Comparison of ENCODE assay signal across 20 cellular contexts in the genomic region with DNA sequence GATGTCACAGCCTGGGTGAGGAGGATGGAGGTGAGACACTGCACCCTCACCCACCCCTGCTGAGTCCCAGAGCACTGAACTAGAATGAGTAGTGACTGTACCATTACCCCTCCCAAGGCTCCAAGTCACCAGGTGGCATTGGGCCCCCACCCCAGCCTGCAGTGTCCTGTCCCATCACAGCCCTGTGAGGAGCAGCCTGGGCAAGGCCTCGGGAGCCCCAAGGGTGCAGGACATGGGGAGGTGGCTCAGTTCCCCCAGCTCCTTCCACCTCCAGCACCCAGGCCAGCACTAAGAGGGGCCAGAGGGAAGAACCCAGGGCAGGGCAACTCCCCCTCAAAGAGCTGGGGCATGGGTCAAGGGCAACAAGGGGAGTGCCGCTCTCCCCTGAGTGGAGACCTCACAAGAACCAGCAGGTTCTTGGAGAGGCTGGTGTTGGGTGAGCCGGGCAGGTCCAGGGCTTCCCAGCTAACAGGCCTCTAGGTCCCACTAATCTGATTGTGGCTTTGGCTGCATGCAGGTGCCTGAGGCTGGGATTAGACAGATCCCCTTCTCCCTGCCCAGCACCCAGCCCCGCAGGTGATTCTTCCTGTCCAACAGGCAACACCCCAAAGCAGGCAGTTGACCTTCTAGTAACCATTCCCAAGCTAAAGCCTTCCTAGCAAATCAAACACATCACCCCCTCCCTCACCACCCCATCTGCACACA. TPM values are rescaled to one million over a fixed set of nuclear protein-coding genes. Genes with fewer than 3 reads are reported as not detected.
DNase-seq lines count a peak whose midpoint lies in the region; ATAC-seq and TF ChIP-seq lines count a peak whose summit lies in the region.
"Had no signal": no experiment of that assay in that cellular context is flagged by ENCODE, and none has a peak within 500 bp of the region (broad histone marks: within the 10 kb centered on the region; RNA-seq: fewer than 3 reads in every experiment).

No MANE protein-coding gene starts in this region.

- 93 to 97% methylated on average over 4 of the region's 4 CpGs for WGBS in lung, 2 donors
- WGBS in gastroesophageal sphincter (ENCODE audit: low coverage in 1 of 2), 2 donors = 78 to 100% methylated on average over 1 to 2 of the region's 4 CpGs

- H3K36me3 Mint-ChIP-seq in activated CD4-positive, alpha-beta T cell treated with anti-CD3 and anti-CD28 coated beads, Interleukin-2, amount 10 ng/mL, durations not matched to agents 24 days and 14 days (ENCODE audit: low read depth) = no peaks in the 10 kb centered on the region
- H3K36me3 Mint-ChIP-seq in activated CD4-positive, alpha-beta T cell treated with anti-CD3 and anti-CD28 coated beads, Interleukin-2, amount 10 ng/mL, durations not matched to agents 7 days and 5 days (ENCODE audit: low read depth) = no peaks in the 10 kb centered on the region
- H3K36me3 Mint-ChIP-seq: CD14-positive monocyte; CD4-positive, alpha-beta memory T cell had no signal

- no peak overlapping the region for H3K4me3 ChIP-seq in lung
- H3K4me3 ChIP-seq in vagina = no peak overlapping the region
- H3K4me3 ChIP-seq in lower lobe of right lung = no peak overlapping the region
- H3K4me3 ChIP-seq in gastroesophageal sphincter = no peak overlapping the region
- H3K4me3 ChIP-seq: BLaER1, GM12878, HAP-1 had no signal

- TF ChIP-seq CTCF in lung (IDR thresholded peaks at IDR 0.05; ENCODE audit: control extremely low read depth, extremely low read depth) = no peak
- no peak for TF ChIP-seq CTCF in vagina (IDR thresholded peaks at IDR 0.05)
- TF ChIP-seq CTCF in lower lobe of right lung (IDR thresholded peaks at IDR 0.05) = no peak
- TF ChIP-seq CTCF in gastroesophageal sphincter (IDR thresholded peaks at IDR 0.05) = no peak

- peak; percentile 9 for ATAC-seq in stimulated activated naive CD8-positive, alpha-beta T cell treated with anti-CD3 and anti-CD28 coated beads, Interleukin-15, amount 100 ng/mL, for 72 hours
- no peak for ATAC-seq in stimulated activated naive CD8-positive, alpha-beta T cell treated with anti-CD3 and anti-CD28 coated beads, Interleukin-15, Interleukin-2, amounts not matched to agents 100 U/mL and 50 U/mL, for 24 hours
- no peak for ATAC-seq in lung (ENCODE audit: insufficient read depth, low FRiP score)
- ATAC-seq in lower lobe of right lung = no peak
- no peak for ATAC-seq in gastroesophageal sphincter
- ATAC-seq: GM12878 had no signal

- no peaks in the 10 kb centered on the region for H3K4me1 Mint-ChIP-seq in activated CD4-positive, alpha-beta T cell treated with anti-CD3 and anti-CD28 coated beads, Interleukin-2, amount 10 ng/mL, durations not matched to agents 24 days and 14 days
- H3K4me1 Mint-ChIP-seq in activated CD4-positive, alpha-beta T cell treated with anti-CD3 and anti-CD28 coated beads, Interleukin-2, amount 10 ng/mL, durations not matched to agents 7 days and 5 days = no peaks in the 10 kb centered on the region
- H3K4me1 Mint-ChIP-seq in stimulated activated naive CD8-positive, alpha-beta T cell treated with anti-CD3 and anti-CD28 coated beads, Interleukin-15, amount 100 ng/mL, for 72 hours = no peaks in the 10 kb centered on the region
- H3K4me1 Mint-ChIP-seq: CD14-positive monocyte; CD4-positive, alpha-beta memory T cell had no signal

- H3K36me3 ChIP-seq in lung (ENCODE audit: control insufficient read depth in 2 of 2, insufficient read depth in 2 of 2, low read length in 2 of 2) = no peaks in the 10 kb centered on the region
- no peaks in the 10 kb centered on the region for H3K36me3 ChIP-seq in vagina
- H3K36me3 ChIP-seq in lower lobe of right lung = no peaks in the 10 kb centered on the region
- no peaks in the 10 kb centered on the region for H3K36me3 ChIP-seq in gastroesophageal sphincter
- H3K36me3 ChIP-seq: BLaER1, HAP-1 had no signal

- TF ChIP-seq EP300 in gastroesophageal sphincter (IDR thresholded peaks at IDR 0.05) = no peak

- POLR2A ChIA-PET in activated CD4-positive, alpha-beta T cell treated with anti-CD3 and anti-CD28 coated beads, Interleukin-2, amount 10 ng/mL, durations not matched to agents 7 days and 5 days (lab: Charles Lee) = no interaction called here

- CTCF ChIA-PET in activated CD4-positive, alpha-beta T cell treated with anti-CD3 and anti-CD28 coated beads, Interleukin-2, amount 10 ng/mL, durations not matched to agents 7 days and 5 days (lab: Charles Lee) = no interaction called here

- no peaks in the 10 kb centered on the region for H3K27me3 ChIP-seq in lung (ENCODE audit: control insufficient read depth, insufficient read depth)
- no peaks in the 10 kb centered on the region for H3K27me3 ChIP-seq in vagina
- H3K27me3 ChIP-seq in lower lobe of right lung (ENCODE audit: low read depth) = no peaks in the 10 kb centered on the region
- peaks cover 19% of the 10 kb centered on the region for H3K27me3 ChIP-seq in gastroesophageal sphincter
- H3K27me3 ChIP-seq: BLaER1 had no signal

- H3K4me1 ChIP-seq in lung (ENCODE audit: control insufficient read depth in 2 of 2, insufficient read depth in 2 of 2, low read length in 2 of 2) (no peaks in the 10 kb centered on the region), vagina (no peaks in the 10 kb centered on the region), lower lobe of right lung (no peaks in the 10 kb centered on the region), gastroesophageal sphincter (no peaks in the 10 kb centered on the region)
- H3K4me1 ChIP-seq: HAP-1 had no signal

- no peaks in the 10 kb centered on the region for H3K9me3 ChIP-seq in lung (ENCODE audit: control insufficient read depth in 2 of 2, insufficient read depth in 1 of 2, low read length in 1 of 2)
- H3K9me3 ChIP-seq in vagina = no peaks in the 10 kb centered on the region
- no peaks in the 10 kb centered on the region for H3K9me3 ChIP-seq in lower lobe of right lung
- no peaks in the 10 kb centered on the region for H3K9me3 ChIP-seq in gastroesophageal sphincter
- H3K9me3 ChIP-seq: BLaER1, HAP-1 had no signal

- intact Hi-C loops in activated CD4-positive, alpha-beta T cell treated with anti-CD3 and anti-CD28 coated beads, Interleukin-2, amount 10 ng/mL, durations not matched to agents 24 days and 14 days (cut with micrococcal nuclease) = no loop called here
- intact Hi-C loops in vagina (cut with DNase I) = no loop called here
- intact Hi-C loops in lower lobe of right lung (cut with DNase I) = no loop called here

- no peak overlapping the region for H3K4me3 Mint-ChIP-seq in activated CD4-positive, alpha-beta T cell treated with anti-CD3 and anti-CD28 coated beads, Interleukin-2, amount 10 ng/mL, durations not matched to agents 24 days and 14 days
- H3K4me3 Mint-ChIP-seq in activated CD4-positive, alpha-beta T cell treated with anti-CD3 and anti-CD28 coated beads, Interleukin-2, amount 10 ng/mL, durations not matched to agents 7 days and 5 days = no peak overlapping the region
- H3K4me3 Mint-ChIP-seq in stimulated activated naive CD8-positive, alpha-beta T cell treated with anti-CD3 and anti-CD28 coated beads, Interleukin-15, amount 100 ng/mL, for 72 hours = no peak overlapping the region
- H3K4me3 Mint-ChIP-seq: CD14-positive monocyte; CD4-positive, alpha-beta memory T cell had no signal

- H3K27ac Mint-ChIP-seq in activated CD4-positive, alpha-beta T cell treated with anti-CD3 and anti-CD28 coated beads, Interleukin-2, amount 10 ng/mL, durations not matched to agents 24 days and 14 days = no peak overlapping the region
- H3K27ac Mint-ChIP-seq in activated CD4-positive, alpha-beta T cell treated with anti-CD3 and anti-CD28 coated beads, Interleukin-2, amount 10 ng/mL, durations not matched to agents 7 days and 5 days = no peak overlapping the region
- H3K27ac Mint-ChIP-seq in stimulated activated naive CD8-positive, alpha-beta T cell treated with anti-CD3 and anti-CD28 coated beads, Interleukin-15, amount 100 ng/mL, for 72 hours = no peak overlapping the region
- H3K27ac Mint-ChIP-seq: CD14-positive monocyte; CD4-positive, alpha-beta memory T cell had no signal

- H3K27ac ChIP-seq in lung (ENCODE audit: low read depth in 1 of 2, low read length in 1 of 2) (no peak overlapping the region), vagina (no peak overlapping the region), lower lobe of right lung (no peak overlapping the region), gastroesophageal sphincter (no peak overlapping the region)
- H3K27ac ChIP-seq: BLaER1, HL-60 had no signal

- peak; percentile 38 for DNase-seq in activated CD4-positive, alpha-beta T cell treated with anti-CD3 and anti-CD28 coated beads, Interleukin-2, amount 10 ng/mL, durations not matched to agents 24 days and 14 days
- DNase-seq in activated CD4-positive, alpha-beta T cell treated with anti-CD3 and anti-CD28 coated beads, Interleukin-2, amount 10 ng/mL, durations not matched to agents 7 days and 5 days = no peak
- DNase-seq in stimulated activated naive CD8-positive, alpha-beta T cell treated with anti-CD3 and anti-CD28 coated beads, Interleukin-15, amount 100 ng/mL, for 72 hours = no peak
- DNase-seq in stimulated activated naive CD8-positive, alpha-beta T cell treated with anti-CD3 and anti-CD28 coated beads, Interleukin-15, Interleukin-2, amounts not matched to agents 100 U/mL and 50 U/mL, for 24 hours = no peak
- DNase-seq in lung (ENCODE audit: low spot score) (peak; percentile 24), vagina (ENCODE audit: extremely low spot score in 2 of 2) (peak; percentile 72 to 84), lower lobe of right lung (no peak)
- DNase-seq: 8988T; CD4-positive, alpha-beta memory T cell; DMS79 treated with DMSO at 0.1 percent for 48 hours had no signal

- H3K27me3 Mint-ChIP-seq in activated CD4-positive, alpha-beta T cell treated with anti-CD3 and anti-CD28 coated beads, Interleukin-2, amount 10 ng/mL, durations not matched to agents 24 days and 14 days = peaks cover 1% of the 10 kb centered on the region
- H3K27me3 Mint-ChIP-seq in activated CD4-positive, alpha-beta T cell treated with anti-CD3 and anti-CD28 coated beads, Interleukin-2, amount 10 ng/mL, durations not matched to agents 7 days and 5 days = peaks cover 3% of the 10 kb centered on the region
- H3K27me3 Mint-ChIP-seq in stimulated activated naive CD8-positive, alpha-beta T cell treated with anti-CD3 and anti-CD28 coated beads, Interleukin-15, amount 100 ng/mL, for 72 hours = peaks cover 8% of the 10 kb centered on the region

- no peaks in the 10 kb centered on the region for H3K9me3 Mint-ChIP-seq in activated CD4-positive, alpha-beta T cell treated with anti-CD3 and anti-CD28 coated beads, Interleukin-2, amount 10 ng/mL, durations not matched to agents 24 days and 14 days
- no peaks in the 10 kb centered on the region for H3K9me3 Mint-ChIP-seq in activated CD4-positive, alpha-beta T cell treated with anti-CD3 and anti-CD28 coated beads, Interleukin-2, amount 10 ng/mL, durations not matched to agents 7 days and 5 days
- H3K9me3 Mint-ChIP-seq in stimulated activated naive CD8-positive, alpha-beta T cell treated with anti-CD3 and anti-CD28 coated beads, Interleukin-15, amount 100 ng/mL, for 72 hours = no peaks in the 10 kb centered on the region
- H3K9me3 Mint-ChIP-seq: CD14-positive monocyte; CD4-positive, alpha-beta memory T cell had no signal

- no peak for TF ChIP-seq POLR2A in vagina (IDR thresholded peaks at IDR 0.05)
- TF ChIP-seq POLR2A in gastroesophageal sphincter (IDR thresholded peaks at IDR 0.05) = no peak

RNA-seq across cellular contexts. Expression of gene CST4, which starts 2.6 kb away (rescaled TPM):
- total RNA-seq in activated CD4-positive, alpha-beta T cell treated with anti-CD3 and anti-CD28 coated beads, Interleukin-2, amount 10 ng/mL, durations not matched to agents 24 days and 14 days = not detected in 2 replicates
- not detected for total RNA-seq in activated CD4-positive, alpha-beta T cell treated with anti-CD3 and anti-CD28 coated beads, Interleukin-2, amount 10 ng/mL, durations not matched to agents 7 days and 5 days
- total RNA-seq in lung = not detected
- polyA plus RNA-seq in lung = not detected
- total RNA-seq in vagina = not detected
- total RNA-seq in lower lobe of right lung = not detected
- total RNA-seq in gastroesophageal sphincter = not detected
- total RNA-seq: A673; CD4-positive, alpha-beta memory T cell; GM12878; H1; HT1080 had no signal
- polyA plus RNA-seq: AG04450; CD14-positive monocyte; CD4-positive, alpha-beta memory T cell; GM12878; H1 had no signal

RNA-seq across cellular contexts. Expression of gene CST3, which starts 48.4 kb away (rescaled TPM):
- total RNA-seq in activated CD4-positive, alpha-beta T cell treated with anti-CD3 and anti-CD28 coated beads, Interleukin-2, amount 10 ng/mL, durations not matched to agents 24 days and 14 days = 0.72 and 0.95 TPM in 2 replicates
- total RNA-seq in activated CD4-positive, alpha-beta T cell treated with anti-CD3 and anti-CD28 coated beads, Interleukin-2, amount 10 ng/mL, durations not matched to agents 7 days and 5 days = 1 to 10 TPM; 1.6 to 2.1 TPM
- total RNA-seq in lung (100 to 1,000 TPM; 238 to 726 TPM), vagina (1,106 TPM), lower lobe of right lung (727 TPM), gastroesophageal sphincter (1,000 to 10,000 TPM in 3 of 4 donors, 100 to 1,000 TPM in 1; 951 to 1,877 (median 1,344) TPM)
- polyA plus RNA-seq in lung = 100 to 1,000 TPM; 557 to 780 TPM

Comparison
In these comparisons a context has a peak if more than half of its experiments do, and no peak if none do; other contexts are left out.
1. DNase-seq: peak in activated CD4-positive, alpha-beta T cell treated with anti-CD3 and anti-CD28 coated beads, Interleukin-2, amount 10 ng/mL, durations not matched to agents 24 days and 14 days (single experiment), lung (single experiment) and vagina (2 of 2); none in activated CD4-positive, alpha-beta T cell treated with anti-CD3 and anti-CD28 coated beads, Interleukin-2, amount 10 ng/mL, durations not matched to agents 7 days and 5 days (single experiment), stimulated activated naive CD8-positive, alpha-beta T cell treated with anti-CD3 and anti-CD28 coated beads, Interleukin-15, amount 100 ng/mL, for 72 hours (0 of 2), stimulated activated naive CD8-positive, alpha-beta T cell treated with anti-CD3 and anti-CD28 coated beads, Interleukin-15, Interleukin-2, amounts not matched to agents 100 U/mL and 50 U/mL, for 24 hours (single experiment) and lower lobe of right lung (single experiment).
2. RNA of gene CST3, which starts 48.4 kb away (total RNA-seq): 951 to 1,877 TPM in gastroesophageal sphincter, 1,106 TPM in vagina (single experiment), 727 TPM in lower lobe of right lung (single experiment) and 238 to 726 TPM in lung; 1.6 to 2.1 TPM in activated CD4-positive, alpha-beta T cell treated with anti-CD3 and anti-CD28 coated beads, Interleukin-2, amount 10 ng/mL, durations not matched to agents 7 days and 5 days and 0.72 to 0.95 TPM in activated CD4-positive, alpha-beta T cell treated with anti-CD3 and anti-CD28 coated beads, Interleukin-2, amount 10 ng/mL, durations not matched to agents 24 days and 14 days; every median in the first group is over 10 times any median in the second.